Comparison of ENCODE assay signal across 33 cellular contexts in genomic region chr1:50860702-50861101, GRCh38.
"Had no signal": no experiment of that assay in that cellular context is flagged by ENCODE, and none has a peak within 500 bp of the region (broad histone marks: within the 10 kb centered on the region; RNA-seq: fewer than 3 reads in every experiment).

No MANE protein-coding gene starts in this region.

- H3K27ac ChIP-seq: adrenal gland, ascending aorta, body of pancreas, brain microvascular endothelial cell, breast epithelium, cardiac muscle cell had no signal

- H3K36me3 ChIP-seq: adrenal gland, ascending aorta, brain microvascular endothelial cell, breast epithelium, cardiac muscle cell had no signal

- ATAC-seq: activated naive CD4-positive, alpha-beta T cell treated with anti-CD3 and anti-CD28 coated beads, Interleukin-2, amount 50 U/mL, for 72 hours; activated naive CD8-positive, alpha-beta T cell treated with anti-CD3 and anti-CD28 coated beads, Interleukin-2, amount 50 U/mL, for 24 hours; activated T-cell treated with anti-CD3 and anti-CD28 coated beads, Interleukin-2, amount 50 U/mL, for 4 hours; activated T-cell treated with anti-CD3 and anti-CD28 coated beads, Interleukin-2, amount 50 U/mL, for 72 hours; activated T-helper 17 cell treated with anti-CD3 and anti-CD28 coated beads, Interleukin-2, amount 50 U/mL, for 72 hours; body of pancreas had no signal

- H3K9me3 ChIP-seq: adrenal gland had no signal

- H3K27me3 ChIP-seq: adrenal gland, ascending aorta, body of pancreas, brain microvascular endothelial cell, breast epithelium, cardiac muscle cell had no signal

- H3K4me3 ChIP-seq: adrenal gland, ascending aorta, body of pancreas, breast epithelium, cardiac muscle cell had no signal

- H3K4me1 ChIP-seq: adrenal gland, ascending aorta, body of pancreas, breast epithelium had no signal

- FAIRE-seq: astrocyte, bronchial epithelial cell had no signal

- DNase-seq: activated effector memory CD4-positive, alpha-beta T cell treated with anti-CD3 and anti-CD28 coated beads, Interleukin-2, amount 50 U/mL, for 16 hours; activated effector memory CD4-positive, alpha-beta T cell treated with Interleukin-2 at 50 U/mL for 16 hours; activated gamma-delta T cell; activated gamma-delta T cell treated with Interleukin-2 at 50 U/mL for 16 hours; activated naive CD4-positive, alpha-beta T cell; activated naive CD4-positive, alpha-beta T cell treated with anti-CD3 and anti-CD28 coated beads for 36 hours; activated naive CD4-positive, alpha-beta T cell treated with anti-CD3 and anti-CD28 coated beads, Interleukin-2, amount 10 ng/mL, durations not matched to agents 7 days and 5 days; activated naive CD4-positive, alpha-beta T cell treated with anti-CD3 and anti-CD28 coated beads, Interleukin-2, amount 50 U/mL, for 16 hours; activated naive CD4-positive, alpha-beta T cell treated with Interleukin-2 at 50 U/mL for 16 hours; activated naive CD8-positive, alpha-beta T cell treated with anti-CD3 and anti-CD28 coated beads for 36 hours; activated naive CD8-positive, alpha-beta T cell treated with anti-CD3 and anti-CD28 coated beads, Interleukin-2, amount 10 ng/mL, durations not matched to agents 7 days and 5 days; activated naive CD8-positive, alpha-beta T cell treated with anti-CD3 and anti-CD28 coated beads, Interleukin-2, amount 50 U/mL, for 24 hours; activated T-cell treated with anti-CD3 and anti-CD28 coated beads, Interleukin-2, amount 50 U/mL, for 24 hours; activated T-cell treated with anti-CD3 and anti-CD28 coated beads, Interleukin-2, amount 50 U/mL, for 4 hours; activated T-cell treated with anti-CD3 and anti-CD28 coated beads, Interleukin-2, amount 50 U/mL, for 48 hours; activated T-cell treated with anti-CD3 and anti-CD28 coated beads, Interleukin-2, amount 50 U/mL, for 72 hours; adrenal gland; amniotic stem cell; amygdala; anterior cingulate cortex; aorta; body of pancreas; brain microvascular endothelial cell; caudate nucleus; central memory CD4-positive, alpha-beta T cell; cerebellar nuclear complex had no signal
